11 cellular contexts compared by ENCODE assay signal in genomic region chr1:39133340-39133684, GRCh38.
A peak's percentile ranks its signal among the peaks of the same experiment; 100 is the strongest.
DNase-seq lines count a peak whose midpoint lies in the region; ATAC-seq and TF ChIP-seq lines count a peak whose summit lies in the region.
"Had no signal": no experiment of that assay in that cellular context is flagged by ENCODE, and none has a peak within 500 bp of the region (broad histone marks: within the 10 kb centered on the region; RNA-seq: fewer than 3 reads in every experiment).

No MANE protein-coding gene starts in this region.

- H3K36me3 Mint-ChIP-seq in CD4-positive, alpha-beta memory T cell, result no peaks in the 10 kb centered on the region

- intact Hi-C loops in mammary epithelial cell (cut with micrococcal nuclease), result loop anchor here (1.0 kb wide), 1 partner anchor 8 kb away; no protein-coding TSS in a partner anchor
- intact Hi-C loops in right lobe of liver (cut with DNase I), result no loop called here
- intact Hi-C loops in stomach (cut with DNase I; ENCODE audit: low total_unique reads), result no loop called here
- intact Hi-C loops in CD4-positive, alpha-beta memory T cell (cut with micrococcal nuclease), result no loop called here

- peak overlapping the region; percentile 56 for H3K4me2 ChIP-seq in mammary epithelial cell (ENCODE audit: insufficient read depth, low read depth, low read length)

- H3K27ac Mint-ChIP-seq in CD4-positive, alpha-beta memory T cell, result peak overlapping the region in 1 of 7 donors; percentile 23

- POLR2A ChIA-PET in CD4-positive, alpha-beta memory T cell (lab: Charles Lee; ENCODE audit: partially characterized antibody), result no interaction called here

- H3K9ac ChIP-seq in HUES48 (ENCODE audit: low read depth, low read length) (0 out of 2 replicates have a peak overlapping the region, but pooled peaks have one; percentile 6), mammary epithelial cell (ENCODE audit: insufficient read depth, low read length) (peak overlapping the region; percentile 37)

- no peak for TF ChIP-seq POLR2A in right lobe of liver (IDR thresholded peaks at IDR 0.05)
- no peak for TF ChIP-seq POLR2A in stomach (IDR thresholded peaks at IDR 0.05)

- in situ Hi-C loops in mammary epithelial cell (cut with MboI; ENCODE audit: low sequenced_read_pairs in 2 of 2) (loop anchor here in 1 of 2 donors (10.0 kb wide), 1 partner anchor 51 kb away; no protein-coding TSS in a partner anchor), GM13977 (cut with MboI; ENCODE audit: low pct_unique_long_range_greater_than_20kb, low sequenced_read_pairs, unreplicated experiment) (no loop called here)

- H3K27ac ChIP-seq in HUES48 (ENCODE audit: low read depth, low read length) (peak overlapping the region; percentile 99), mammary epithelial cell (ENCODE audit: insufficient read depth, low read depth, low read length) (peak overlapping the region; percentile 98), right lobe of liver (peak overlapping the region; percentile 4 to 66 (median 49)), stomach (peak overlapping the region; percentile 54 to 87 (median 80))
- H3K27ac ChIP-seq in CD4-positive, alpha-beta memory T cell (ENCODE audit: low read depth, low read length), result no peak overlapping the region

- 83% methylated on average over 1 of the region's 1 CpG for WGBS in mammary epithelial cell (ENCODE audit: low coverage, missing lambda C conversion rate)
- 71% methylated on average over 1 of the region's 1 CpG for WGBS in right lobe of liver (ENCODE audit: insufficient coverage, low coverage, low lambda C conversion rate, missing lambda C conversion rate)
- 61 to 85% (median 64%) methylated on average over 1 of the region's 1 CpG for WGBS in stomach, 5 donors

- H3K36me3 ChIP-seq in HUES48 (ENCODE audit: control insufficient read depth, insufficient read depth, low read length) (no peaks in the 10 kb centered on the region), mammary epithelial cell (ENCODE audit: insufficient read depth, low read length) (no peaks in the 10 kb centered on the region), right lobe of liver (no peaks in the 10 kb centered on the region), stomach (no peaks in the 10 kb centered on the region)
- no peaks in the 10 kb centered on the region for H3K36me3 ChIP-seq in CD4-positive, alpha-beta memory T cell (ENCODE audit: insufficient read depth, low read length)

- no peaks in the 10 kb centered on the region for H4K20me1 ChIP-seq in mammary epithelial cell (ENCODE audit: insufficient read depth, low read length)

- H3K4me3 Mint-ChIP-seq in CD4-positive, alpha-beta memory T cell, result no peak overlapping the region

- peaks cover 86% of the 10 kb centered on the region for H3K79me2 ChIP-seq in mammary epithelial cell (ENCODE audit: insufficient read depth, low read length)

- H3K4me1 ChIP-seq in HUES48 (ENCODE audit: control insufficient read depth, insufficient read depth, low read length) (peaks cover 58% of the 10 kb centered on the region), mammary epithelial cell (ENCODE audit: insufficient read depth, low read length) (peaks cover 71% of the 10 kb centered on the region), right lobe of liver (peaks cover 0 to 38% (median 8%) of the 10 kb centered on the region in 4 donors), stomach (peaks cover 30 to 54% (median 47%) of the 10 kb centered on the region in 4 donors)
- H3K4me1 ChIP-seq in CD4-positive, alpha-beta memory T cell (ENCODE audit: insufficient read depth, low read length), result no peaks in the 10 kb centered on the region

- no peak for TF ChIP-seq EP300 in stomach (IDR thresholded peaks at IDR 0.05)

- H3K4me3 ChIP-seq in HUES48 (ENCODE audit: low read depth, low read length), result peak overlapping the region; percentile 35; the same call in 1 of the 2 replicates
- H3K4me3 ChIP-seq in mammary epithelial cell (replicated peaks in 1 of 3; ENCODE audit: insufficient read depth in 1 of 3, low read depth in 2 of 3, low read length in 3 of 3), result no peak overlapping the region
- no peak overlapping the region for H3K4me3 ChIP-seq in right lobe of liver
- H3K4me3 ChIP-seq in stomach, result no peak overlapping the region
- no peak overlapping the region for H3K4me3 ChIP-seq in CD4-positive, alpha-beta memory T cell (ENCODE audit: low read length in 2 of 2)

- peaks cover 0 to 2% (median 0%) of the 10 kb centered on the region in 8 donors for H3K9me3 Mint-ChIP-seq in CD4-positive, alpha-beta memory T cell

- ATAC-seq in right lobe of liver, result no peak
- no peak for ATAC-seq in HG02973 (IDR thresholded peaks at IDR 0.05; ENCODE audit: unreplicated experiment)

- no peaks in the 10 kb centered on the region for H3K27me3 ChIP-seq in HUES48 (ENCODE audit: control insufficient read depth, insufficient read depth, low read length)
- no peaks in the 10 kb centered on the region for H3K27me3 ChIP-seq in mammary epithelial cell (ENCODE audit: insufficient read depth, low read length)
- no peaks in the 10 kb centered on the region for H3K27me3 ChIP-seq in right lobe of liver
- no peaks in the 10 kb centered on the region for H3K27me3 ChIP-seq in stomach
- no peaks in the 10 kb centered on the region for H3K27me3 ChIP-seq in CD4-positive, alpha-beta memory T cell (ENCODE audit: insufficient read depth, low read length)

- DNase-seq in mammary epithelial cell (no peak), right lobe of liver (no peak), stomach (no peak), GM13977 (ENCODE audit: low spot score) (no peak), DMS 273 (lab: John Stamatoyannopoulos, UW; ENCODE audit: unreplicated experiment) (no peak)
- DNase-seq in CD4-positive, alpha-beta memory T cell, result no peak
- DNase-seq: activated CD4-positive, alpha-beta T cell treated with anti-CD3 and anti-CD28 coated beads, Interleukin-2, amount 50 U/mL, for 1 hour; activated effector memory CD4-positive, alpha-beta T cell treated with anti-CD3 and anti-CD28 coated beads, Interleukin-2, amount 50 U/mL, for 16 hours; foreskin melanocyte had no signal

- BruUV-seq in mammary epithelial cell (replicated peaks; lab: Mats Ljungman, UMichigan), result no TSS peak

- dilution Hi-C loops in mammary epithelial cell (cut with HindIII; ENCODE audit: low sequenced_read_pairs), result no loop called here

- CTCF ChIA-PET in mammary epithelial cell (lab: Charles Lee; ENCODE audit: low non-redundant PET), result interaction anchor here (0.7 kb wide), 1 partner anchor 43 kb away, joined by 3 read pairs; no protein-coding TSS in a partner anchor
- CTCF ChIA-PET in CD4-positive, alpha-beta memory T cell (lab: Charles Lee; ENCODE audit: partially characterized antibody), result interaction anchor here (1.0 kb wide), 1 partner anchor 34 kb away, joined by 3 read pairs; no protein-coding TSS in a partner anchor

- no peak for TF ChIP-seq CTCF in mammary epithelial cell (conservative IDR thresholded peaks at IDR 0.05 in 1 of 2, IDR thresholded peaks at IDR 0.05 in 1 of 2; ENCODE audit: extremely low read depth in 1 of 2, insufficient read depth in 1 of 2, low read depth in 1 of 2, low read length in 2 of 2)
- TF ChIP-seq CTCF in right lobe of liver (IDR thresholded peaks at IDR 0.05), result no peak
- no peak for TF ChIP-seq CTCF in stomach (IDR thresholded peaks at IDR 0.05)
- TF ChIP-seq CTCF in GM13977 (IDR thresholded peaks at IDR 0.05; ENCODE audit: extremely low read depth, insufficient read depth, missing control alignments), result no peak

- H2AFZ ChIP-seq in mammary epithelial cell (ENCODE audit: low read depth, low read length), result no peak overlapping the region

- no peaks in the 10 kb centered on the region for H3K27me3 Mint-ChIP-seq in CD4-positive, alpha-beta memory T cell

- no peaks in the 10 kb centered on the region for H3K9me3 ChIP-seq in HUES48 (ENCODE audit: control insufficient read depth, insufficient read depth, low read length)
- no peaks in the 10 kb centered on the region for H3K9me3 ChIP-seq in mammary epithelial cell (replicated peaks; ENCODE audit: insufficient read depth, low read length)
- no peaks in the 10 kb centered on the region for H3K9me3 ChIP-seq in right lobe of liver
- no peaks in the 10 kb centered on the region for H3K9me3 ChIP-seq in stomach
- H3K9me3 ChIP-seq in CD4-positive, alpha-beta memory T cell (ENCODE audit: control insufficient read depth in 1 of 2, low read length in 2 of 2), result no peaks in the 10 kb centered on the region

- H3K4me1 Mint-ChIP-seq in CD4-positive, alpha-beta memory T cell, result peaks cover 0 to 7% (median under 1%) of the 10 kb centered on the region in 4 donors
